20 cellular contexts compared by ENCODE assay signal in genomic region chr16:84509032-84509950, GRCh38. TPM values are rescaled to one million over a fixed set of nuclear protein-coding genes. Genes with fewer than 3 reads are reported as not detected.
DNase-seq lines count a peak whose midpoint lies in the region; FAIRE-seq and TF ChIP-seq lines count a peak whose summit lies in the region.
"Had no signal": no experiment of that assay in that cellular context is flagged by ENCODE, and none has a peak within 500 bp of the region (broad histone marks: within the 10 kb centered on the region; RNA-seq: fewer than 3 reads in every experiment).

No MANE protein-coding gene starts in this region.

- H3K27ac ChIP-seq in esophagus squamous epithelium = no peak overlapping the region
- H3K27ac ChIP-seq: prostate gland, upper lobe of left lung had no signal

- no peak for FAIRE-seq in D721Med (lab: Jason Lieb, UNC)
- FAIRE-seq: astrocyte, small intestine, TTC549 had no signal

- H3K36me3 ChIP-seq in H7 (replicated peaks; ENCODE audit: control insufficient read depth, insufficient read depth, low read length) = no peaks in the 10 kb centered on the region
- no peaks in the 10 kb centered on the region for H3K36me3 ChIP-seq in esophagus squamous epithelium
- H3K36me3 ChIP-seq: prostate gland, upper lobe of left lung had no signal

- H3K4me1 Mint-ChIP-seq in glutamatergic neuron (ENCODE audit: low read depth, unreplicated experiment) (peaks cover 23% of the 10 kb centered on the region), progenitor cell of endocrine pancreas (ENCODE audit: low read depth) (peaks cover 10% of the 10 kb centered on the region)

- H3K27me3 Mint-ChIP-seq in glutamatergic neuron (ENCODE audit: unreplicated experiment) (peaks cover 6% of the 10 kb centered on the region), progenitor cell of endocrine pancreas (peaks cover 10% of the 10 kb centered on the region)
- H3K27me3 Mint-ChIP-seq: stimulated activated naive CD8-positive, alpha-beta T cell treated with anti-CD3 and anti-CD28 coated beads, Interleukin-15, Interleukin-2, amounts not matched to agents 100 ng/mL and 50 ng/mL, for 24 hours had no signal

- no peak for TF ChIP-seq POLR2A in esophagus squamous epithelium (IDR thresholded peaks at IDR 0.05)

- peak overlapping the region; percentile 17 for H3K27ac Mint-ChIP-seq in glutamatergic neuron (ENCODE audit: unreplicated experiment)
- H3K27ac Mint-ChIP-seq in progenitor cell of endocrine pancreas = peak overlapping the region; percentile 75
- H3K27ac Mint-ChIP-seq: stimulated activated naive CD8-positive, alpha-beta T cell treated with anti-CD3 and anti-CD28 coated beads, Interleukin-15, Interleukin-2, amounts not matched to agents 100 ng/mL and 50 ng/mL, for 24 hours had no signal

- peaks cover 19 to 35% (median 24%) of the 10 kb centered on the region in 3 donors for H3K4me1 ChIP-seq in esophagus squamous epithelium

- H3K4me3 ChIP-seq in H7 (ENCODE audit: insufficient read depth, low read depth, low read length) (no peak overlapping the region), esophagus squamous epithelium (no peak overlapping the region)
- H3K4me3 ChIP-seq: prostate gland, upper lobe of left lung had no signal

- 65 to 91% methylated on average over 5 to 6 of the region's 20 CpGs for WGBS in esophagus squamous epithelium, 2 donors

- H3K9me3 ChIP-seq in esophagus squamous epithelium = no peaks in the 10 kb centered on the region
- H3K9me3 ChIP-seq: prostate gland, upper lobe of left lung had no signal

- peak overlapping the region; percentile 47 for H3K4me3 Mint-ChIP-seq in glutamatergic neuron (ENCODE audit: unreplicated experiment)
- no peak overlapping the region for H3K4me3 Mint-ChIP-seq in progenitor cell of endocrine pancreas (ENCODE audit: low read depth)
- H3K4me3 Mint-ChIP-seq: mesothelial cell of epicardium; natural killer cell treated with Interleukin-12 subunit alpha and Interleukin-12 subunit beta and Interleukin-15 and Interleukin-18, amount 100 ng/mL, for 72 hours; stimulated activated naive CD8-positive, alpha-beta T cell treated with anti-CD3 and anti-CD28 coated beads, Interleukin-15, Interleukin-2, amounts not matched to agents 100 ng/mL and 50 ng/mL, for 24 hours had no signal

- H3K36me3 Mint-ChIP-seq in glutamatergic neuron (ENCODE audit: unreplicated experiment) (no peaks in the 10 kb centered on the region), progenitor cell of endocrine pancreas (ENCODE audit: insufficient read depth) (no peaks in the 10 kb centered on the region)
- H3K36me3 Mint-ChIP-seq: mesothelial cell of epicardium; natural killer cell treated with Interleukin-12 subunit alpha and Interleukin-12 subunit beta and Interleukin-15 and Interleukin-18, amount 100 ng/mL, for 72 hours had no signal

- intact Hi-C loops in esophagus squamous epithelium (cut with DNase I) = no loop called here

- TF ChIP-seq CTCF in D721Med (IDR thresholded peaks at IDR 0.05; ENCODE audit: insufficient read depth, missing control alignments) (no peak), glutamatergic neuron (IDR thresholded peaks at IDR 0.05; ENCODE audit: partially characterized antibody, unreplicated experiment) (no peak), progenitor cell of endocrine pancreas (IDR thresholded peaks at IDR 0.05; ENCODE audit: unreplicated experiment) (no peak), esophagus squamous epithelium (IDR thresholded peaks at IDR 0.05) (no peak)

- H3K27me3 ChIP-seq in H7 (ENCODE audit: control insufficient read depth, insufficient read depth, low read length) (no peaks in the 10 kb centered on the region), esophagus squamous epithelium (no peaks in the 10 kb centered on the region)
- H3K27me3 ChIP-seq: upper lobe of left lung had no signal

- peaks cover 1% of the 10 kb centered on the region for H3K9me3 Mint-ChIP-seq in glutamatergic neuron (ENCODE audit: unreplicated experiment)
- no peaks in the 10 kb centered on the region for H3K9me3 Mint-ChIP-seq in progenitor cell of endocrine pancreas (ENCODE audit: low read depth)
- H3K9me3 Mint-ChIP-seq: mesothelial cell of epicardium; natural killer cell treated with Interleukin-12 subunit alpha and Interleukin-12 subunit beta and Interleukin-15 and Interleukin-18, amount 100 ng/mL, for 72 hours; stimulated activated naive CD8-positive, alpha-beta T cell treated with anti-CD3 and anti-CD28 coated beads, Interleukin-15, Interleukin-2, amounts not matched to agents 100 ng/mL and 50 ng/mL, for 24 hours had no signal

- DNase-seq in D721Med (ENCODE audit: insufficient read length, low spot score) (peak; percentile 44), NCI-H524 (lab: John Stamatoyannopoulos, UW) (peak; percentile 98), glutamatergic neuron (no peak), progenitor cell of endocrine pancreas (ENCODE audit: low spot score, unreplicated experiment) (no peak), H7 (no peak), esophagus squamous epithelium (lab: John Stamatoyannopoulos, UW) (no peak), NCI-H187 treated with DMSO at 0.1 percent for 48 hours (lab: John Stamatoyannopoulos, UW) (no peak)
- DNase-seq: activated CD4-positive, alpha-beta T cell treated with anti-CD3 and anti-CD28 coated beads for 48 hours; activated naive CD4-positive, alpha-beta T cell; COR-L47; NCI-H526 treated with DMSO at 0.1 percent for 48 hours; SIG-M5; small intestine had no signal

RNA-seq across cellular contexts. Expression of gene MEAK7, which starts 4.8 kb away (rescaled TPM):
- total RNA-seq in glutamatergic neuron (ENCODE audit: unreplicated experiment) = 44.8 TPM
- total RNA-seq in progenitor cell of endocrine pancreas = 32.3 and 32.7 TPM in 2 replicates
- 9.2 and 11.6 TPM in 2 replicates for total RNA-seq in H7 (2014; rRNA removed; shearing (Covaris generic))
- 10 to 100 TPM; 20.2 to 35.9 (median 29.9) TPM for total RNA-seq in esophagus squamous epithelium

Comparison
In these comparisons a context has a peak if more than half of its experiments do, and no peak if none do; other contexts are left out.
1. DNase-seq: peak in D721Med (single experiment) and NCI-H524 (2 of 2); none in glutamatergic neuron (single experiment), progenitor cell of endocrine pancreas (single experiment), H7 (single experiment), esophagus squamous epithelium (single experiment) and NCI-H187 treated with DMSO at 0.1 percent for 48 hours (single experiment).